ENCODE assay signal across 8 cellular contexts in genomic region chr2:56132138-56132537, GRCh38. TPM values are rescaled to one million over a fixed set of nuclear protein-coding genes. Genes with fewer than 3 reads are reported as not detected.
DNase-seq lines count a peak whose midpoint lies in the region; ATAC-seq, FAIRE-seq and TF ChIP-seq lines count a peak whose summit lies in the region.

No MANE protein-coding gene starts in this region.

- H3K27me3 Mint-ChIP-seq in CD8-positive, alpha-beta T cell (ENCODE audit: low read depth): peaks cover 3% of the 10 kb centered on the region

- TF ChIP-seq CTCF in fibroblast of lung (conservative IDR thresholded peaks at IDR 0.05 in 1 of 2, IDR thresholded peaks at IDR 0.05 in 1 of 2; ENCODE audit: low read depth in 1 of 2, low read length in 2 of 2): peak; percentile 39 to 46
- peak; percentile 53 for TF ChIP-seq CTCF in retinal pigment epithelial cell (conservative IDR thresholded peaks at IDR 0.05; ENCODE audit: low read depth, low read length)
- no peak for TF ChIP-seq CTCF in CD8-positive, alpha-beta T cell (IDR thresholded peaks at IDR 0.05)

- POLR2A ChIA-PET in CD8-positive, alpha-beta T cell (lab: Charles Lee): no interaction called here

- no peak overlapping the region for H3K27ac Mint-ChIP-seq in CD8-positive, alpha-beta T cell

- no peaks in the 10 kb centered on the region for H3K9me3 ChIP-seq in fibroblast of lung (ENCODE audit: control insufficient read depth, insufficient read depth, low read depth, low read length)
- no peaks in the 10 kb centered on the region for H3K9me3 ChIP-seq in CD8-positive, alpha-beta T cell (ENCODE audit: low read length)

- H3K4me3 Mint-ChIP-seq in CD8-positive, alpha-beta T cell: no peak overlapping the region

- intact Hi-C loops in posterior vena cava (cut with DNase I): loop anchor here in 1 of 2 donors (5.0 kb wide), 1 partner anchor 415 kb away; no protein-coding TSS in a partner anchor
- intact Hi-C loops in CD8-positive, alpha-beta T cell (cut with DNase I, micrococcal nuclease): loop anchor here in 1 of 2 experiments (5.0 kb wide), 1 partner anchor 415 kb away; no protein-coding TSS in a partner anchor

- CTCF ChIA-PET in CD8-positive, alpha-beta T cell (lab: Charles Lee): no interaction called here

- in situ Hi-C loops in G401 (cut with HindIII; ENCODE audit: low sequenced_read_pairs): no loop called here

- H3K79me2 ChIP-seq in fibroblast of lung (ENCODE audit: control insufficient read depth, insufficient read depth, low read length): no peaks in the 10 kb centered on the region

- no peaks in the 10 kb centered on the region for H3K4me1 Mint-ChIP-seq in CD8-positive, alpha-beta T cell (ENCODE audit: low read depth)

- H3K4me2 ChIP-seq in fibroblast of lung (ENCODE audit: extremely low read depth, insufficient read depth, low read length): no peak overlapping the region

- peak; percentile 68 for FAIRE-seq in RCC 7860 (lab: Jason Lieb, UNC)

- H3K27ac ChIP-seq in fibroblast of lung (ENCODE audit: insufficient read depth, low read length): no peak overlapping the region
- no peak overlapping the region for H3K27ac ChIP-seq in CD8-positive, alpha-beta T cell (ENCODE audit: low read depth, low read length)

- no peak for ATAC-seq in HG03097 (IDR thresholded peaks at IDR 0.05; ENCODE audit: low FRiP score, unreplicated experiment)
- ATAC-seq in CD8-positive, alpha-beta T cell: no peak

- no peaks in the 10 kb centered on the region for H3K36me3 ChIP-seq in fibroblast of lung (ENCODE audit: control insufficient read depth, insufficient read depth, low read length)
- H3K36me3 ChIP-seq in CD8-positive, alpha-beta T cell (ENCODE audit: insufficient read depth, low read length): no peaks in the 10 kb centered on the region

- H3K27me3 ChIP-seq in fibroblast of lung (ENCODE audit: control insufficient read depth, insufficient read depth, low read length): no peaks in the 10 kb centered on the region
- no peaks in the 10 kb centered on the region for H3K27me3 ChIP-seq in CD8-positive, alpha-beta T cell (ENCODE audit: insufficient read depth, low read length)

- no peak overlapping the region for H3K4me3 ChIP-seq in fibroblast of lung (replicated peaks in 1 of 4; ENCODE audit: control extremely low read depth in 1 of 4, insufficient read depth in 1 of 4, low read depth in 3 of 4, low read length in 4 of 4)
- H3K4me3 ChIP-seq in retinal pigment epithelial cell (ENCODE audit: low read length): no peak overlapping the region
- H3K4me3 ChIP-seq in CD8-positive, alpha-beta T cell (ENCODE audit: low read depth, low read length): no peak overlapping the region

- H4K20me1 ChIP-seq in fibroblast of lung (ENCODE audit: control insufficient read depth, extremely low read depth, insufficient read depth, low read length): no peaks in the 10 kb centered on the region

- no peaks in the 10 kb centered on the region for H3K36me3 Mint-ChIP-seq in CD8-positive, alpha-beta T cell

- H3K9ac ChIP-seq in fibroblast of lung (ENCODE audit: insufficient read depth, low read length): no peak overlapping the region

- no peaks in the 10 kb centered on the region for H3K4me1 ChIP-seq in fibroblast of lung (ENCODE audit: control insufficient read depth, extremely low read depth, insufficient read depth, low read length)
- H3K4me1 ChIP-seq in CD8-positive, alpha-beta T cell (ENCODE audit: insufficient read depth, low read length): no peaks in the 10 kb centered on the region

- no peaks in the 10 kb centered on the region for H3K9me3 Mint-ChIP-seq in CD8-positive, alpha-beta T cell

- DNase-seq in G401 (ENCODE audit: low spot score) (peak; percentile 37), HuH-7.5 (ENCODE audit: low spot score) (peak; percentile 17), RCC 7860 (ENCODE audit: low spot score) (peak; percentile 38), fibroblast of lung (ENCODE audit: low read depth in 2 of 2) (peak; percentile 34 to 59), retinal pigment epithelial cell (ENCODE audit: low read depth) (no peak), posterior vena cava (ENCODE audit: low spot score) (no peak)
- no peak for DNase-seq in CD8-positive, alpha-beta T cell

- H2AFZ ChIP-seq in fibroblast of lung (ENCODE audit: low read length): no peak overlapping the region

RNA-seq across cellular contexts. Expression of gene CCDC85A, which starts 51.7 kb away (rescaled TPM):
- total RNA-seq in G401 (2014; rRNA removed; shearing (Covaris generic)): 0.80 TPM in 1 of 2 replicates, not detected in the other
- total RNA-seq in fibroblast of lung: not detected in 2 replicates
- 0.03 and 0.05 TPM in 2 replicates for polyA plus RNA-seq in fibroblast of lung
- 0.08 and 0.12 TPM in 2 replicates for polyA plus RNA-seq in fibroblast of lung (2012)
- polyA minus RNA-seq in fibroblast of lung (ENCODE audit: low replicate concordance): not detected in 2 replicates
- 1 to 10 TPM; 2.8 to 3.1 TPM for total RNA-seq in posterior vena cava
- total RNA-seq in CD8-positive, alpha-beta T cell: not detected

Comparison
In these comparisons a context has a peak if more than half of its experiments do, and no peak if none do; other contexts are left out.
1. DNase-seq: peak in G401 (single experiment), HuH-7.5 (single experiment), RCC 7860 (single experiment) and fibroblast of lung (2 of 2); none in retinal pigment epithelial cell (single experiment), posterior vena cava (single experiment) and CD8-positive, alpha-beta T cell (0 of 7).